In genomic region chr12:123153906-123154305, GRCh38 we compare ENCODE assay signal across 15 cellular contexts.
"Had no signal": no experiment of that assay in that cellular context is flagged by ENCODE, and none has a peak within 500 bp of the region (broad histone marks: within the 10 kb centered on the region; RNA-seq: fewer than 3 reads in every experiment).

No MANE protein-coding gene starts in this region.

- H3K27ac ChIP-seq: cardiac muscle cell, gastrocnemius medialis, heart left ventricle, left ventricle myocardium inferior, neutrophil, thyroid gland had no signal

- ATAC-seq: gastrocnemius medialis; heart left ventricle; mucosa of descending colon; naive thymus-derived CD4-positive, alpha-beta T cell; stimulated activated effector memory CD8-positive, alpha-beta T cell treated with anti-CD3 and anti-CD28 coated beads, Interleukin-12 subunit alpha, Interleukin-12 subunit beta, amount 100 ng/mL, for 72 hours had no signal

- H3K4me3 ChIP-seq: cardiac muscle cell, gastrocnemius medialis, heart left ventricle, left ventricle myocardium inferior, mucosa of descending colon, thyroid gland had no signal

- DNase-seq: activated CD4-positive, alpha-beta T cell treated with anti-CD3 and anti-CD28 coated beads, Interleukin-2, amount 10 ng/mL, durations not matched to agents 7 days and 5 days; activated naive CD4-positive, alpha-beta T cell treated with anti-CD3 and anti-CD28 coated beads, Interleukin-2, amount 10 ng/mL, durations not matched to agents 7 days and 5 days; activated T-cell treated with anti-CD3 and anti-CD28 coated beads, Interleukin-2, amount 50 U/mL, for 1 hour; erythroblast; gastrocnemius medialis; heart left ventricle; left ventricle myocardium inferior; mucosa of descending colon; naive thymus-derived CD4-positive, alpha-beta T cell; stimulated activated CD4-positive, alpha-beta T cell treated with anti-CD3 and anti-CD28 coated beads, Interleukin-12 subunit alpha, Interleukin-12 subunit beta, amount 100 ng/mL, for 4 hours; thyroid gland had no signal

- H3K9me3 Mint-ChIP-seq: activated CD4-positive, alpha-beta T cell treated with anti-CD3 and anti-CD28 coated beads, Interleukin-2, amount 10 ng/mL, durations not matched to agents 7 days and 5 days; activated naive CD4-positive, alpha-beta T cell treated with anti-CD3 and anti-CD28 coated beads, Interleukin-2, amount 10 ng/mL, durations not matched to agents 7 days and 5 days; activated T-helper 2 cell treated with anti-CD3 and anti-CD28 coated beads, Interferon-gamma antibody, Interleukin-2, Interleukin-4, amounts not matched to agents 10 μg/mL and 5 μg/mL and 100 μg/mL, durations not matched to agents 14 hours and 24 hours and 36 hours; naive thymus-derived CD4-positive, alpha-beta T cell; stimulated activated effector memory CD8-positive, alpha-beta T cell treated with anti-CD3 and anti-CD28 coated beads, Interleukin-12 subunit alpha, Interleukin-12 subunit beta, amount 100 ng/mL, for 72 hours had no signal

- H3K4me3 Mint-ChIP-seq: activated CD4-positive, alpha-beta T cell treated with anti-CD3 and anti-CD28 coated beads, Interleukin-2, amount 10 ng/mL, durations not matched to agents 7 days and 5 days; activated naive CD4-positive, alpha-beta T cell treated with anti-CD3 and anti-CD28 coated beads, Interleukin-2, amount 10 ng/mL, durations not matched to agents 7 days and 5 days; stimulated activated effector memory CD8-positive, alpha-beta T cell treated with anti-CD3 and anti-CD28 coated beads, Interleukin-12 subunit alpha, Interleukin-12 subunit beta, amount 100 ng/mL, for 72 hours had no signal

- H3K27ac Mint-ChIP-seq: activated CD4-positive, alpha-beta T cell treated with anti-CD3 and anti-CD28 coated beads, Interleukin-2, amount 10 ng/mL, durations not matched to agents 7 days and 5 days; activated naive CD4-positive, alpha-beta T cell treated with anti-CD3 and anti-CD28 coated beads, Interleukin-2, amount 10 ng/mL, durations not matched to agents 7 days and 5 days; activated T-helper 2 cell treated with anti-CD3 and anti-CD28 coated beads, Interferon-gamma antibody, Interleukin-2, Interleukin-4, amounts not matched to agents 10 μg/mL and 5 μg/mL and 100 μg/mL, durations not matched to agents 14 hours and 24 hours and 36 hours; stimulated activated effector memory CD8-positive, alpha-beta T cell treated with anti-CD3 and anti-CD28 coated beads, Interleukin-12 subunit alpha, Interleukin-12 subunit beta, amount 100 ng/mL, for 72 hours had no signal

- H3K9me3 ChIP-seq: gastrocnemius medialis, heart left ventricle, left ventricle myocardium inferior, mucosa of descending colon, neutrophil, thyroid gland had no signal

- H3K36me3 ChIP-seq: gastrocnemius medialis, thyroid gland had no signal

- H3K27me3 ChIP-seq: gastrocnemius medialis, thyroid gland had no signal
